Comparison of ENCODE assay signal across 8 cellular contexts in the genomic region with DNA sequence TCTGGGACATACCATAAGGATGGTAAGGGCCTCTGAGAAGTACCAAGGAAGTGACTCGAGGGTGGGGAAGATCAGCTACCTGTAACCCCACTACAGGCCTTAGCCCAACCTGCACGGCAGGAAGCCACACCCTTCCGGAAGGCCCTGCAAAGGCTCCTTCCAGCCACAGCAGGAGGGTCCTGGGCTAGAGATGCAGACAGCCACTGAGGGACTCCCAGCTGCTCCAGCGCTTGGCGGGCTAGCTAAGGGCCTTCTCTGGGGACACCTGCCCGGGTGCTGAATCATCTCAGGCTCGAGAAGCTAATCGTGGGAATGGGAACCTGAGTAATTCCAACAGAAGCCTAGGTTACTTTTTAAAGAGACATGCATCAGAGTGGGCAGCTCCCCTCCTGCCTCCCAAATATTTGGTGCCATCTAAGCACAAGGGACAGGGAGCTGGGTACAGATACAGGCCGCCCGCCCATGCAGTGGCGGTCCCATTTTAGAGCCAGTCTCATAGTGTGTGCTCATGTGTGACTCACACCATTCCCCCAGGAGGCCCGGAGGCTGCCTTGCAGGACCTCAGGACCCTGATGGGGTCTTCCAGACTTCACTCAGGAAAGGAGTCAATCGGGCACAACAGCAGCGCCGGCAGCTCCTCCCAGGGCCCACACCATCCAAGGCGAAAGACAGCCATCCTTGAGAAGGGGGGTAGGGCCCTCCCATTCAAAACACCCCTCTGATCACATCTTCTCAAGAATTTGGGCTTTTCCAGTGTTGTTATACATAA. TPM values are rescaled to one million over a fixed set of nuclear protein-coding genes. Genes with fewer than 3 reads are reported as not detected.
DNase-seq lines count a peak whose midpoint lies in the region; TF ChIP-seq lines count a peak whose summit lies in the region.

No MANE protein-coding gene starts in this region.

- H3K27ac ChIP-seq in smooth muscle cell (ENCODE audit: low read depth), result peak overlapping the region; percentile 74

- H3K4me1 ChIP-seq in smooth muscle cell (ENCODE audit: low read depth), result peaks cover 9% of the 10 kb centered on the region

- peaks cover 24% of the 10 kb centered on the region for H3F3A ChIP-seq in smooth muscle cell (ENCODE audit: low read depth)

- H3K9me3 ChIP-seq in smooth muscle cell (replicated peaks; ENCODE audit: low read depth), result no peaks in the 10 kb centered on the region

- peak overlapping the region; percentile 46 for H3K4me2 ChIP-seq in smooth muscle cell

- H3K4me3 ChIP-seq in GM12864 (ENCODE audit: low read depth, low read length) (peak overlapping the region; percentile 20), smooth muscle cell (no peak overlapping the region)

- DNase-seq in GM12864 (ENCODE audit: low read depth), result no peak
- peak in 3 of 5 experiments; percentile 51 to 76 (median 66) for DNase-seq in T-helper 2 cell
- DNase-seq in epidermal melanocyte (ENCODE audit: insufficient read length, low spot score), result peak; percentile 11
- DNase-seq in smooth muscle cell (lab: John Stamatoyannopoulos, UW; ENCODE audit: unreplicated experiment), result no peak
- DNase-seq in posterior vena cava (ENCODE audit: low spot score), result no peak
- DNase-seq in ecto neural progenitor cell (ENCODE audit: low spot score), result no peak
- DNase-seq in Kasumi-1 (lab: John Stamatoyannopoulos, UW), result no peak
- DNase-seq in DMS53 (lab: John Stamatoyannopoulos, UW), result no peak

- no peak for TF ChIP-seq CTCF in GM12864 (IDR thresholded peaks at IDR 0.05; ENCODE audit: low read depth, low read length, missing control alignments)
- no peak for TF ChIP-seq CTCF in smooth muscle cell (IDR thresholded peaks at IDR 0.05; ENCODE audit: borderline replicate concordance, insufficient read depth, poor library complexity, severe bottlenecking)

- WGBS in smooth muscle cell (ENCODE audit: low lambda C conversion rate), result 65% methylated on average over 16 of the region's 16 CpGs

- peaks cover 99% of the 10 kb centered on the region for H4K20me1 ChIP-seq in smooth muscle cell (ENCODE audit: low read depth)

- H2AFZ ChIP-seq in smooth muscle cell (ENCODE audit: low read depth), result no peak overlapping the region

- H3K79me2 ChIP-seq in smooth muscle cell (ENCODE audit: low read depth), result peaks cover 99% of the 10 kb centered on the region

- no peak overlapping the region for H3K9ac ChIP-seq in smooth muscle cell (ENCODE audit: low read depth)

- H3K36me3 ChIP-seq in smooth muscle cell (ENCODE audit: low read depth), result no peaks in the 10 kb centered on the region

- intact Hi-C loops in posterior vena cava (cut with DNase I), result no loop called here

- no peaks in the 10 kb centered on the region for H3K27me3 ChIP-seq in smooth muscle cell (ENCODE audit: low read depth)

RNA-seq across cellular contexts. Expression of a gene that starts 8.0 kb away (rescaled TPM):
- total RNA-seq in smooth muscle cell (350 and 378 TPM in 2 replicates), posterior vena cava (100 to 1,000 TPM; 831 to 938 TPM)
- polyA plus RNA-seq in smooth muscle cell, result 361 and 382 TPM in 2 replicates

Comparison
In these comparisons a context has a peak if more than half of its experiments do, and no peak if none do; other contexts are left out.
1. DNase-seq: peak in T-helper 2 cell (3 of 5) and epidermal melanocyte (single experiment); none in GM12864 (single experiment), smooth muscle cell (single experiment), posterior vena cava (single experiment), ecto neural progenitor cell (single experiment), Kasumi-1 (0 of 2) and DMS53 (single experiment).